ENCODE assay signal across 22 cellular contexts in the genomic region with DNA sequence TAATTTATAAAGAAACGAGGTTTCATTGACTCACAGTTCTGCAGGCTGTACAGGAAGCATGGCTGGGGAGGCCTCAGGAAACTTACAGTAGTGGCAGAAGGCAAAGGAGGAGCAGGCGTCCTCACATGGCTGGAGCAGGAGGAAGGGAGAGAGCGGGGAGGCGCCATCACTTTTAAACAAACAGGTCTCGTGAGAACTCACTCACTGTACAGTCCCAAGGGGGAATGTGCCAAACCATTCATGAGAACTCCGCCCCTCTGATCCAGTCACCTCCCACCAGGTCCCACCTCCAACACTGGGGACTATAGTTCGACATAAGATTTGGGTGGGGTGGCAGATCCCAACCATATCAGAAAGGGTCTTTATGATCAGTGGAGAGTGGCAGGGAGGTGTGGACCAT.
DNase-seq lines count a peak whose midpoint lies in the region; FAIRE-seq and TF ChIP-seq lines count a peak whose summit lies in the region.
"Had no signal": no experiment of that assay in that cellular context is flagged by ENCODE, and none has a peak within 500 bp of the region (broad histone marks: within the 10 kb centered on the region; RNA-seq: fewer than 3 reads in every experiment).

No MANE protein-coding gene starts in this region.

- no peak for FAIRE-seq in D721Med (lab: Jason Lieb, UNC)
- FAIRE-seq: GM12891, RCC 7860 had no signal

- TF ChIP-seq CTCF in HEK293 (tag by site-specific recombination; IDR thresholded peaks at IDR 0.05) (no peak), spleen (IDR thresholded peaks at IDR 0.05 in 8 of 11, conservative IDR thresholded peaks at IDR 0.05 in 3 of 11) (no peak), D721Med (IDR thresholded peaks at IDR 0.05; ENCODE audit: insufficient read depth, missing control alignments) (no peak)

- H3K4me3 ChIP-seq in HEK293 (ENCODE audit: low read depth, low read length) (no peak overlapping the region), spleen (no peak overlapping the region)
- H3K4me3 ChIP-seq: GM23248, SJSA1 had no signal

- POLR2A ChIA-PET in HEK293 (lab: Yijun Ruan, JAX): no interaction called here

- 61 to 77% (median 66%) methylated on average over 7 of the region's 7 CpGs for WGBS in spleen, 5 donors

- H3K36me3 ChIP-seq in HEK293 (ENCODE audit: control insufficient read depth in 2 of 2, insufficient read depth in 1 of 2, low read length in 2 of 2) (no peaks in the 10 kb centered on the region), spleen (no peaks in the 10 kb centered on the region)
- H3K36me3 ChIP-seq: SJSA1 had no signal

- H3K27ac ChIP-seq in HEK293 (ENCODE audit: extremely low read depth, low read depth, low read length) (no peak overlapping the region), spleen (no peak overlapping the region)
- H3K27ac ChIP-seq: GM23248, SJSA1 had no signal

- CTCF ChIA-PET in HEK293 (lab: Yijun Ruan, JAX): no interaction called here

- TF ChIP-seq POLR2A in spleen (IDR thresholded peaks at IDR 0.05): no peak

- DNase-seq in NCI-H187 (lab: John Stamatoyannopoulos, UW) (peak; percentile 40 to 59), ecto neural progenitor cell (ENCODE audit: low spot score) (peak; percentile 39), spleen (peak; percentile 7), D721Med (ENCODE audit: insufficient read length, low spot score) (no peak), GF-D8 (lab: John Stamatoyannopoulos, UW) (no peak), NCI-H446 treated with DMSO at 0.1 percent for 48 hours (lab: John Stamatoyannopoulos, UW) (no peak)
- DNase-seq: Caco-2; CD4-positive, alpha-beta memory T cell; DND-41; GM23248; H9; KG1; NCI-H1105 treated with DMSO at 0.1 percent for 48 hours; NCI-H1694 treated with DMSO at 0.1 percent for 48 hours; NCI-H345; NCI-H524 treated with DMSO at 0.1 percent for 48 hours; NCI-H82; OCI-M1 had no signal

- intact Hi-C loops in spleen (cut with DNase I; ENCODE audit: low total_unique reads): no loop called here

- H3K4me1 ChIP-seq in HEK293 (ENCODE audit: control insufficient read depth, insufficient read depth, low read length) (no peaks in the 10 kb centered on the region), spleen (peaks cover 0 to 7% (median 4%) of the 10 kb centered on the region in 6 donors)
- H3K4me1 ChIP-seq: Caco-2 had no signal

- no peaks in the 10 kb centered on the region for H3K9me3 ChIP-seq in HEK293 (ENCODE audit: control insufficient read depth, insufficient read depth, low read depth, low read length)
- H3K9me3 ChIP-seq in spleen: no peaks in the 10 kb centered on the region
- H3K9me3 ChIP-seq: Caco-2, SJSA1 had no signal

- peaks cover 0 to 62% (median 16%) of the 10 kb centered on the region in 7 donors for H3K27me3 ChIP-seq in spleen (replicated peaks in 1 of 7)

TF ChIP-seq in HEK293, 187 proteins besides CTCF, POLR2A, EP300 and RAD21:
- TF ChIP-seq ZNF501 (tag by site-specific recombination; IDR thresholded peaks at IDR 0.05) (no peak), KLF1 (tag by site-specific recombination; IDR thresholded peaks at IDR 0.05) (peak; percentile 46; the same call in 1 of the 2 replicates), ZNF280C (tag by site-specific recombination; IDR thresholded peaks at IDR 0.05) (no peak)
- TF ChIP-seq, protein P1, sequence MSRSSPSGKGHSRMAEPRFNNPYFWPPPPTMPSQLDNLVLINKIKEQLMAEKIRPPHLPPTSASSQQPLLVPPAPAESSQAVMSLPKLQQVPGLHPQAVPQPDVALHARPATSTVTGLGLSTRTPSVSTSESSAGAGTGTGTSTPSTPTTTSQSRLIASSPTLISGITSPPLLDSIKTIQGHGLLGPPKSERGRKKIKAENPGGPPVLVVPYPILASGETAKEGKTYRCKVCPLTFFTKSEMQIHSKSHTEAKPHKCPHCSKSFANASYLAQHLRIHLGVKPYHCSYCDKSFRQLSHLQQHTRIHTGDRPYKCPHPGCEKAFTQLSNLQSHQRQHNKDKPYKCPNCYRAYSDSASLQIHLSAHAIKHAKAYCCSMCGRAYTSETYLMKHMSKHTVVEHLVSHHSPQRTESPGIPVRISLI (tag by site-specific recombination; IDR thresholded peaks at IDR 0.05): no peak
TF ChIP-seq in HEK293: peak in this region for 1.

Comparison
In these comparisons a context has a peak if more than half of its experiments do, and no peak if none do; other contexts are left out.
1. DNase-seq: peak in NCI-H187 (2 of 2), ecto neural progenitor cell (single experiment) and spleen (single experiment); none in D721Med (single experiment), GF-D8 (single experiment) and NCI-H446 treated with DMSO at 0.1 percent for 48 hours (single experiment).